2 cellular contexts compared by ENCODE assay signal in the genomic region with DNA sequence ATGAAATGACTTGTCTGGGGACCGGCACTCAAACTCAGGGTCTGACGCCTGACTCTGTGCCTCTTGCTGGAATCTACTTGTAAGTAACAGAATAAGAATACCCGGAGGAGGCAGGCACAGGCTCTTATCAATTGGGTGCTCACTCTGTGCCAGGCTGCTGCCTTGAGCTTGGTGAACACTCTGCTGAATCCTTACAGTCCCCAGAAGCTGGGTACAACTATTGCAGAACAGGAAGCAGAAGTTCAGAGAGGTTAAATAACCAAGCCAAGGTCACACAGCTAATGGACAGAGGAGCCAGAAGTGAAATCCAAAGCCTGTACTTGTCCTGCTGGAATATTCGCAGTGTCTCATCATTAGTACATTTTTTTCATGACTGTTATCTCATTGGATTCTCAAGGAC.
TF ChIP-seq lines count a peak whose summit lies in the region.

No MANE protein-coding gene starts in this region.

TF ChIP-seq in HEK293, 187 proteins besides CTCF, POLR2A, EP300 and RAD21 (continued from another document):
- TF ChIP-seq, protein P1, sequence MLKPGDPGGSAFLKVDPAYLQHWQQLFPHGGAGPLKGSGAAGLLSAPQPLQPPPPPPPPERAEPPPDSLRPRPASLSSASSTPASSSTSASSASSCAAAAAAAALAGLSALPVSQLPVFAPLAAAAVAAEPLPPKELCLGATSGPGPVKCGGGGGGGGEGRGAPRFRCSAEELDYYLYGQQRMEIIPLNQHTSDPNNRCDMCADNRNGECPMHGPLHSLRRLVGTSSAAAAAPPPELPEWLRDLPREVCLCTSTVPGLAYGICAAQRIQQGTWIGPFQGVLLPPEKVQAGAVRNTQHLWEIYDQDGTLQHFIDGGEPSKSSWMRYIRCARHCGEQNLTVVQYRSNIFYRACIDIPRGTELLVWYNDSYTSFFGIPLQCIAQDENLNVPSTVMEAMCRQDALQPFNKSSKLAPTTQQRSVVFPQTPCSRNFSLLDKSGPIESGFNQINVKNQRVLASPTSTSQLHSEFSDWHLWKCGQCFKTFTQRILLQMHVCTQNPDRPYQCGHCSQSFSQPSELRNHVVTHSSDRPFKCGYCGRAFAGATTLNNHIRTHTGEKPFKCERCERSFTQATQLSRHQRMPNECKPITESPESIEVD (tag by site-specific recombination; IDR thresholded peaks at IDR 0.05), result no peak
- no peak for TF ChIP-seq ZNF561 (tag by site-specific recombination; IDR thresholded peaks at IDR 0.05; ENCODE audit: borderline replicate concordance)

TF ChIP-seq in K562, 482 proteins besides CTCF, POLR2A, EP300 and RAD21 (continued from another document):
- TF ChIP-seq, protein P2, sequence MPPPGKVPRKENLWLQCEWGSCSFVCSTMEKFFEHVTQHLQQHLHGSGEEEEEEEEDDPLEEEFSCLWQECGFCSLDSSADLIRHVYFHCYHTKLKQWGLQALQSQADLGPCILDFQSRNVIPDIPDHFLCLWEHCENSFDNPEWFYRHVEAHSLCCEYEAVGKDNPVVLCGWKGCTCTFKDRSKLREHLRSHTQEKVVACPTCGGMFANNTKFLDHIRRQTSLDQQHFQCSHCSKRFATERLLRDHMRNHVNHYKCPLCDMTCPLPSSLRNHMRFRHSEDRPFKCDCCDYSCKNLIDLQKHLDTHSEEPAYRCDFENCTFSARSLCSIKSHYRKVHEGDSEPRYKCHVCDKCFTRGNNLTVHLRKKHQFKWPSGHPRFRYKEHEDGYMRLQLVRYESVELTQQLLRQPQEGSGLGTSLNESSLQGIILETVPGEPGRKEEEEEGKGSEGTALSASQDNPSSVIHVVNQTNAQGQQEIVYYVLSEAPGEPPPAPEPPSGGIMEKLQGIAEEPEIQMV (tag; conservative IDR thresholded peaks at IDR 0.05; ENCODE audit: low read depth), result no peak
- TF ChIP-seq NR2C2 (CRISPR knock-in tag; IDR thresholded peaks at IDR 0.05) (no peak), NR2C2 (tag; IDR thresholded peaks at IDR 0.05) (no peak), ZNF12 (CRISPR knock-in tag; IDR thresholded peaks at IDR 0.05) (no peak), POLR2AphosphoS5 (IDR thresholded peaks at IDR 0.05; ENCODE audit: control insufficient read depth, insufficient read depth, low read depth, low read length) (no peak), BCOR (IDR thresholded peaks at IDR 0.05) (peak; percentile 71), RBM17 (IDR thresholded peaks at IDR 0.05; ENCODE audit: borderline replicate concordance, low read depth, low read length) (no peak), ETS2 (tag; IDR thresholded peaks at IDR 0.05; ENCODE audit: borderline replicate concordance, poor library complexity, severe bottlenecking) (no peak), ZNF408 (CRISPR knock-in tag; IDR thresholded peaks at IDR 0.05; ENCODE audit: low read depth) (no peak)
- TF ChIP-seq, protein P3, sequence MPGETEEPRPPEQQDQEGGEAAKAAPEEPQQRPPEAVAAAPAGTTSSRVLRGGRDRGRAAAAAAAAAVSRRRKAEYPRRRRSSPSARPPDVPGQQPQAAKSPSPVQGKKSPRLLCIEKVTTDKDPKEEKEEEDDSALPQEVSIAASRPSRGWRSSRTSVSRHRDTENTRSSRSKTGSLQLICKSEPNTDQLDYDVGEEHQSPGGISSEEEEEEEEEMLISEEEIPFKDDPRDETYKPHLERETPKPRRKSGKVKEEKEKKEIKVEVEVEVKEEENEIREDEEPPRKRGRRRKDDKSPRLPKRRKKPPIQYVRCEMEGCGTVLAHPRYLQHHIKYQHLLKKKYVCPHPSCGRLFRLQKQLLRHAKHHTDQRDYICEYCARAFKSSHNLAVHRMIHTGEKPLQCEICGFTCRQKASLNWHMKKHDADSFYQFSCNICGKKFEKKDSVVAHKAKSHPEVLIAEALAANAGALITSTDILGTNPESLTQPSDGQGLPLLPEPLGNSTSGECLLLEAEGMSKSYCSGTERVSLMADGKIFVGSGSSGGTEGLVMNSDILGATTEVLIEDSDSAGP (CRISPR knock-in tag; IDR thresholded peaks at IDR 0.05), result no peak
- TF ChIP-seq, protein P4, sequence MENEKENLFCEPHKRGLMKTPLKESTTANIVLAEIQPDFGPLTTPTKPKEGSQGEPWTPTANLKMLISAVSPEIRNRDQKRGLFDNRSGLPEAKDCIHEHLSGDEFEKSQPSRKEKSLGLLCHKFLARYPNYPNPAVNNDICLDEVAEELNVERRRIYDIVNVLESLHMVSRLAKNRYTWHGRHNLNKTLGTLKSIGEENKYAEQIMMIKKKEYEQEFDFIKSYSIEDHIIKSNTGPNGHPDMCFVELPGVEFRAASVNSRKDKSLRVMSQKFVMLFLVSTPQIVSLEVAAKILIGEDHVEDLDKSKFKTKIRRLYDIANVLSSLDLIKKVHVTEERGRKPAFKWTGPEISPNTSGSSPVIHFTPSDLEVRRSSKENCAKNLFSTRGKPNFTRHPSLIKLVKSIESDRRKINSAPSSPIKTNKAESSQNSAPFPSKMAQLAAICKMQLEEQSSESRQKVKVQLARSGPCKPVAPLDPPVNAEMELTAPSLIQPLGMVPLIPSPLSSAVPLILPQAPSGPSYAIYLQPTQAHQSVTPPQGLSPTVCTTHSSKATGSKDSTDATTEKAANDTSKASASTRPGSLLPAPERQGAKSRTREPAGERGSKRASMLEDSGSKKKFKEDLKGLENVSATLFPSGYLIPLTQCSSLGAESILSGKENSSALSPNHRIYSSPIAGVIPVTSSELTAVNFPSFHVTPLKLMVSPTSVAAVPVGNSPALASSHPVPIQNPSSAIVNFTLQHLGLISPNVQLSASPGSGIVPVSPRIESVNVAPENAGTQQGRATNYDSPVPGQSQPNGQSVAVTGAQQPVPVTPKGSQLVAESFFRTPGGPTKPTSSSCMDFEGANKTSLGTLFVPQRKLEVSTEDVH (IDR thresholded peaks at IDR 0.05; ENCODE audit: low read depth, partially characterized antibody), result no peak
- TF ChIP-seq, protein P5, sequence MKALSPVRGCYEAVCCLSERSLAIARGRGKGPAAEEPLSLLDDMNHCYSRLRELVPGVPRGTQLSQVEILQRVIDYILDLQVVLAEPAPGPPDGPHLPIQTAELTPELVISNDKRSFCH (CRISPR knock-in tag; IDR thresholded peaks at IDR 0.05), result no peak
- TF ChIP-seq, protein P5 (tag; IDR thresholded peaks at IDR 0.05), result no peak
- TF ChIP-seq, protein P6, sequence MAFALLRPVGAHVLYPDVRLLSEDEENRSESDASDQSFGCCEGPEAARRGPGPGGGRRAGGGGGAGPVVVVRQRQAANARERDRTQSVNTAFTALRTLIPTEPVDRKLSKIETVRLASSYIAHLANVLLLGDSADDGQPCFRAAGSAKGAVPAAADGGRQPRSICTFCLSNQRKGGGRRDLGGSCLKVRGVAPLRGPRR (CRISPR knock-in tag; IDR thresholded peaks at IDR 0.05), result no peak
